In genomic region chr1:28208818-28209441, GRCh38 we compare ENCODE assay signal across 8 cellular contexts. TPM values are rescaled to one million over a fixed set of nuclear protein-coding genes. Genes with fewer than 3 reads are reported as not detected.
DNase-seq lines count a peak whose midpoint lies in the region; ATAC-seq and TF ChIP-seq lines count a peak whose summit lies in the region.

No MANE protein-coding gene starts in this region.

- intact Hi-C loops in left cardiac atrium (cut with DNase I): loop anchor here (2.0 to 10.0 kb wide), 2 partner anchors 114 to 118 kb away; no protein-coding TSS in a partner anchor
- intact Hi-C loops in sciatic nerve (cut with DNase I): no loop called here

- peak; percentile 70 for TF ChIP-seq CTCF in LNCAP (IDR thresholded peaks at IDR 0.05)

- DNase-seq in DMS79 treated with DMSO at 0.1 percent for 48 hours (lab: John Stamatoyannopoulos, UW) (peak; percentile 15), SKM-1 (lab: John Stamatoyannopoulos, UW; ENCODE audit: unreplicated experiment) (peak; percentile 69), amniotic stem cell (lab: John Stamatoyannopoulos, UW) (peak; percentile 36), left cardiac atrium (peak; percentile 47), sciatic nerve (ENCODE audit: low spot score) (no peak)

- peak; percentile 77 to 85 for ATAC-seq in left cardiac atrium
- peak; percentile 63 for ATAC-seq in sciatic nerve
- no peak for ATAC-seq in HG03432 (IDR thresholded peaks at IDR 0.05; ENCODE audit: unreplicated experiment)
- no peak for ATAC-seq in GM18511 (IDR thresholded peaks at IDR 0.05; ENCODE audit: unreplicated experiment)

RNA-seq across cellular contexts. Expression of gene DNAJC8, which starts 23.9 kb away (rescaled TPM):
- total RNA-seq in left cardiac atrium (10 to 100 TPM; 59.6 to 62.1 TPM), sciatic nerve (66.2 TPM)

RNA-seq across cellular contexts. Expression of gene ATP5IF1, which starts 27.0 kb away (rescaled TPM):
- total RNA-seq in left cardiac atrium (100 to 1,000 TPM; 241 to 296 TPM), sciatic nerve (92.2 TPM)

RNA-seq across cellular contexts. Expression of gene PTAFR, which starts 32.4 kb away (rescaled TPM):
- total RNA-seq in left cardiac atrium: 1 to 10 TPM; 4.7 to 5.2 TPM
- 7.0 TPM for total RNA-seq in sciatic nerve

RNA-seq across cellular contexts. Expression of gene SESN2, which starts 50.4 kb away (rescaled TPM):
- total RNA-seq in left cardiac atrium (1 to 10 TPM; 4.4 to 4.5 TPM), sciatic nerve (5.8 TPM)

Comparison
In these comparisons a context has a peak if more than half of its experiments do, and no peak if none do; other contexts are left out.
1. ATAC-seq: peak in left cardiac atrium (2 of 2) and sciatic nerve (single experiment); none in HG03432 (single experiment) and GM18511 (single experiment).